Comparison of ENCODE assay signal across 10 cellular contexts in genomic region chr1:32933742-32934322, GRCh38. TPM values are rescaled to one million over a fixed set of nuclear protein-coding genes. Genes with fewer than 3 reads are reported as not detected.
DNase-seq lines count a peak whose midpoint lies in the region; ATAC-seq and TF ChIP-seq lines count a peak whose summit lies in the region.
"Had no signal": no experiment of that assay in that cellular context is flagged by ENCODE, and none has a peak within 500 bp of the region (broad histone marks: within the 10 kb centered on the region; RNA-seq: fewer than 3 reads in every experiment).

No MANE protein-coding gene starts in this region.

- TF ChIP-seq CTCF in GM23338 (conservative IDR thresholded peaks at IDR 0.05; ENCODE audit: low read depth in 2 of 2) = 0 out of 4 replicates have a peak, but pooled peaks of 1 of the 2 experiments have one; percentile 17
- TF ChIP-seq CTCF in foreskin keratinocyte (conservative IDR thresholded peaks at IDR 0.05) = no peak
- TF ChIP-seq CTCF in GM10248 (IDR thresholded peaks at IDR 0.05; ENCODE audit: control extremely low read depth, extremely low read depth, low read depth, missing control alignments) = no peak

- H3K27me3 ChIP-seq in GM23338 (ENCODE audit: insufficient read depth) (peaks cover 14% of the 10 kb centered on the region), foreskin keratinocyte (no peaks in the 10 kb centered on the region)

- 0 out of 2 replicates have a peak overlapping the region, but pooled peaks have one; percentile 47 for H3K27ac Mint-ChIP-seq in GM23338

- no peak overlapping the region for H3K4me3 Mint-ChIP-seq in GM23338

- no peaks in the 10 kb centered on the region for H3K27me3 Mint-ChIP-seq in GM23338 (ENCODE audit: insufficient read depth, low read depth, poor library complexity)

- DNase-seq in GM23338 (ENCODE audit: low spot score) (peak; percentile 38), SK-MEL-5 (ENCODE audit: low read depth, low spot score) (peak; percentile 62), foreskin keratinocyte (peak; percentile 44 to 70), renal cortical epithelial cell (ENCODE audit: low read depth) (peak; percentile 74), GM10248 (ENCODE audit: extremely low spot score) (no peak), NOMO-1 (lab: John Stamatoyannopoulos, UW; ENCODE audit: unreplicated experiment in 2 of 2) (no peak)
- DNase-seq in activated naive CD4-positive, alpha-beta T cell treated with anti-CD3 and anti-CD28 coated beads, Interleukin-2, amount 50 U/mL, for 16 hours = no peak
- DNase-seq in stimulated activated CD4-positive, alpha-beta T cell treated with anti-CD3 and anti-CD28 coated beads, Interleukin-4, amount 100 ng/mL, for 1 hour = no peak
- DNase-seq: cortex of kidney had no signal

- H3K79me2 ChIP-seq in GM23338 (replicated peaks; ENCODE audit: insufficient read depth) = no peaks in the 10 kb centered on the region

- H4K20me1 ChIP-seq in GM23338 (replicated peaks; ENCODE audit: insufficient read depth) = 0 out of 2 replicates have a peak, but pooled peaks cover 4% of the 10 kb centered on the region

- in situ Hi-C loops in SK-MEL-5 (cut with HindIII; ENCODE audit: low pct_unique_long_range_greater_than_20kb, low sequenced_read_pairs) = no loop called here

- no peak overlapping the region for H3K4me3 ChIP-seq in GM23338

- H3K4me2 ChIP-seq in GM23338 = no peak overlapping the region

- 0 out of 2 replicates have a peak, but pooled peaks cover 4% of the 10 kb centered on the region for H3K4me1 ChIP-seq in GM23338 (ENCODE audit: insufficient read depth)
- peaks cover 10% of the 10 kb centered on the region for H3K4me1 ChIP-seq in foreskin keratinocyte

- no peaks in the 10 kb centered on the region; the same call in 1 of the 2 replicates for H3F3A ChIP-seq in GM23338 (replicated peaks; ENCODE audit: low read depth)

- H3K9me3 Mint-ChIP-seq in GM23338 = no peaks in the 10 kb centered on the region

- H3K27ac ChIP-seq in GM23338 (ENCODE audit: low read depth) = no peak overlapping the region
- no peak overlapping the region for H3K27ac ChIP-seq in foreskin keratinocyte

- CTCF ChIA-PET in GM10248 (lab: Yijun Ruan, JAX) = interaction anchor here (0.7 to 9.7 kb wide), 33 partner anchors 10 to 161 kb away, joined by 3 to 107 read pairs (median 5); partner anchors contain the start of gene AZIN2

- POLR2A ChIA-PET in GM10248 (lab: Yijun Ruan, JAX) = no interaction called here

- peak; percentile 34 for ATAC-seq in GM23338
- no peak for ATAC-seq in foreskin keratinocyte

- H2AFZ ChIP-seq in GM23338 = no peak overlapping the region

- no peaks in the 10 kb centered on the region for H3K9me2 ChIP-seq in GM23338 (ENCODE audit: insufficient read depth)

- peaks cover 9% of the 10 kb centered on the region; the same call in 1 of the 2 replicates for H3K36me3 ChIP-seq in GM23338 (ENCODE audit: insufficient read depth)

- H3K36me3 Mint-ChIP-seq in GM23338 (ENCODE audit: low read depth) = peaks cover 11% of the 10 kb centered on the region

- peaks cover 6% of the 10 kb centered on the region; the same call in 2 of the 3 replicates for H3K4me1 Mint-ChIP-seq in GM23338

TF ChIP-seq in GM23338, 12 proteins besides CTCF, POLR2A, EP300 and RAD21 (continues in another document):
- TF ChIP-seq ZNF331 (CRISPR knock-in tag; IDR thresholded peaks at IDR 0.05; ENCODE audit: low read depth) (no peak), ZNF114 (CRISPR knock-in tag; IDR thresholded peaks at IDR 0.05) (no peak), STAT1 (IDR thresholded peaks at IDR 0.05; ENCODE audit: unreplicated experiment) (no peak), CREB1 (CRISPR knock-in tag; IDR thresholded peaks at IDR 0.05; ENCODE audit: low read depth) (no peak), EZH2phosphoT487 (IDR thresholded peaks at IDR 0.05; ENCODE audit: unreplicated experiment) (no peak), JUNB (IDR thresholded peaks at IDR 0.05; ENCODE audit: unreplicated experiment) (no peak), POLR2AphosphoS5 (IDR thresholded peaks at IDR 0.05; ENCODE audit: low read depth) (no peak), ETS1 (IDR thresholded peaks at IDR 0.05) (no peak)

RNA-seq across cellular contexts. Expression of gene RNF19B, which starts 30.8 kb away (rescaled TPM):
- 10.6 and 11.9 TPM in 2 replicates for total RNA-seq in GM23338 (2014; rRNA removed; shearing (Covaris generic))
- polyA plus RNA-seq in GM23338 (2016; fragmentation: Nextera tagmentation; extraction: Ambion mirVana) (2.6 and 2.9 TPM in 2 replicates), foreskin keratinocyte (18.2 and 20.7 TPM in 2 replicates)
- 30.8 and 32.0 TPM in 2 replicates for total RNA-seq in SK-MEL-5 (2014; rRNA removed; shearing (Covaris generic))
- polyA plus RNA-seq in SK-MEL-5 (2015; cell fraction: cytosol; rRNA removed) = 45.3 and 47.3 TPM in 2 replicates
- 15.4 and 17.2 TPM in 2 replicates for polyA plus RNA-seq in SK-MEL-5 (2015; cell fraction: nucleus; rRNA removed)
- total RNA-seq in foreskin keratinocyte (27.0 and 30.9 TPM in 2 replicates), renal cortical epithelial cell (21.0 and 23.4 TPM in 2 replicates)

RNA-seq across cellular contexts. Expression of gene TMEM54, which starts 32.6 kb away (rescaled TPM):
- 11.7 and 13.6 TPM in 2 replicates for total RNA-seq in GM23338 (2014; rRNA removed; shearing (Covaris generic))
- polyA plus RNA-seq in GM23338 (2016; fragmentation: Nextera tagmentation; extraction: Ambion mirVana) (8.8 and 11.2 TPM in 2 replicates), foreskin keratinocyte (113 and 128 TPM in 2 replicates)
- 34.9 and 41.6 TPM in 2 replicates for total RNA-seq in SK-MEL-5 (2014; rRNA removed; shearing (Covaris generic))
- polyA plus RNA-seq in SK-MEL-5 (2015; cell fraction: cytosol; rRNA removed) = 48.3 and 59.3 TPM in 2 replicates
- polyA plus RNA-seq in SK-MEL-5 (2015; cell fraction: nucleus; rRNA removed) = 8.0 and 13.6 TPM in 2 replicates
- total RNA-seq in foreskin keratinocyte (73.2 and 90.0 TPM in 2 replicates), renal cortical epithelial cell (111 and 122 TPM in 2 replicates)

RNA-seq across cellular contexts. Expression of gene HPCA, which starts 47.5 kb away (rescaled TPM):
- 0.35 and 0.62 TPM in 2 replicates for total RNA-seq in GM23338 (2014; rRNA removed; shearing (Covaris generic))
- polyA plus RNA-seq in GM23338 (2016; fragmentation: Nextera tagmentation; extraction: Ambion mirVana) = 0.82 and 1.4 TPM in 2 replicates
- total RNA-seq in SK-MEL-5 (2014; rRNA removed; shearing (Covaris generic)) = not detected in 2 replicates
- polyA plus RNA-seq in SK-MEL-5 (2015; cell fraction: cytosol; rRNA removed) = not detected in 2 replicates
- polyA plus RNA-seq in SK-MEL-5 (2015; cell fraction: nucleus; rRNA removed) = not detected in 2 replicates
- not detected in 2 replicates for total RNA-seq in foreskin keratinocyte
- polyA plus RNA-seq in foreskin keratinocyte = not detected in 2 replicates
- 0.05 TPM in 1 of 2 replicates, not detected in the other for total RNA-seq in renal cortical epithelial cell
- total RNA-seq: NCI-H460 had no signal

Comparison
In these comparisons a context has a peak if more than half of its experiments do, and no peak if none do; other contexts are left out.
1. DNase-seq: peak in GM23338 (single experiment), SK-MEL-5 (single experiment), foreskin keratinocyte (2 of 2) and renal cortical epithelial cell (single experiment); none in GM10248 (single experiment), NOMO-1 (0 of 2), activated naive CD4-positive, alpha-beta T cell treated with anti-CD3 and anti-CD28 coated beads, Interleukin-2, amount 50 U/mL, for 16 hours (single experiment) and stimulated activated CD4-positive, alpha-beta T cell treated with anti-CD3 and anti-CD28 coated beads, Interleukin-4, amount 100 ng/mL, for 1 hour (single experiment).